ENCODE assay signal across 22 cellular contexts in the genomic region with DNA sequence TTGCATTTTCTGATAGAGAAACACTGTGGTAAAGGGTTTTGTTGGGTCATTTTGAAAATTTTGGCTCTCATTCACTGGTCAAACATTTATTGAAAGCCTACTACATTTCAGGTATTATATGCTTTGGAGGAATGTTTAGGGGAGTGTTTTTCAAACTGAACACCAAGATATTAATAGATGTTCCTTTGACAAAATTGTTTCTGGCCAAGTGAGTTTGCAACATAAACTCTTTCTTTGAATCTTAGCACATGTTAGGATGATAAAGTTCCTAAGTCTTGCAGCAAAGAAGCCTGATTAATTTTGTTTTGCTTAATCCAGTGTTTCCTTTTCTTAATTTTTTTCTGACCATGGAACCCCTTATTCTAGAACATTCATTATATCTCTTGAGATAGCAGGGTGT.
DNase-seq lines count a peak whose midpoint lies in the region; ATAC-seq, FAIRE-seq and TF ChIP-seq lines count a peak whose summit lies in the region.
"Had no signal": no experiment of that assay in that cellular context is flagged by ENCODE, and none has a peak within 500 bp of the region (broad histone marks: within the 10 kb centered on the region; RNA-seq: fewer than 3 reads in every experiment).

No MANE protein-coding gene starts in this region.

- H3K9ac ChIP-seq in astrocyte (ENCODE audit: low read length), result no peak overlapping the region

- H3K9me3 ChIP-seq in right atrium auricular region, result no peaks in the 10 kb centered on the region
- no peaks in the 10 kb centered on the region for H3K9me3 ChIP-seq in astrocyte (ENCODE audit: insufficient read depth, low read depth, low read length)
- H3K9me3 ChIP-seq in gastrocnemius medialis, result no peaks in the 10 kb centered on the region
- no peaks in the 10 kb centered on the region for H3K9me3 ChIP-seq in vagina
- H3K9me3 ChIP-seq: Caco-2 had no signal

- no peaks in the 10 kb centered on the region for H3K36me3 ChIP-seq in right atrium auricular region
- no peaks in the 10 kb centered on the region for H3K36me3 ChIP-seq in astrocyte (ENCODE audit: insufficient read depth, low read length)
- H3K36me3 ChIP-seq in gastrocnemius medialis, result no peaks in the 10 kb centered on the region
- no peaks in the 10 kb centered on the region for H3K36me3 ChIP-seq in vagina

- H3K4me3 Mint-ChIP-seq in astrocyte (ENCODE audit: unreplicated experiment), result no peak overlapping the region
- H3K4me3 Mint-ChIP-seq: CD4-positive, alpha-beta T cell had no signal

- no peak overlapping the region for H3K4me2 ChIP-seq in astrocyte (ENCODE audit: low read length)

- ATAC-seq in left ventricle myocardium superior (peak; percentile 43), gastrocnemius medialis (peak; percentile 55 to 72)
- ATAC-seq: HCT116 had no signal

- in situ Hi-C loops in gastrocnemius medialis (cut with MboI; ENCODE audit: low sequenced_read_pairs in 4 of 4), result no loop called here

- H3K9me3 Mint-ChIP-seq in astrocyte (ENCODE audit: unreplicated experiment), result no peaks in the 10 kb centered on the region
- H3K9me3 Mint-ChIP-seq: CD4-positive, alpha-beta T cell had no signal

- H2AFZ ChIP-seq in astrocyte (ENCODE audit: low read depth, low read length), result no peak overlapping the region

- intact Hi-C loops in left ventricle myocardium superior (cut with micrococcal nuclease) (no loop called here), gastrocnemius medialis (cut with DNase I; ENCODE audit: low total_unique reads) (no loop called here), vagina (cut with DNase I) (no loop called here)

- H3K4me1 ChIP-seq in right atrium auricular region, result no peaks in the 10 kb centered on the region
- H3K4me1 ChIP-seq in astrocyte (ENCODE audit: insufficient read depth, low read length), result no peaks in the 10 kb centered on the region
- H3K4me1 ChIP-seq in gastrocnemius medialis, result no peaks in the 10 kb centered on the region
- no peaks in the 10 kb centered on the region for H3K4me1 ChIP-seq in vagina
- H3K4me1 ChIP-seq: Caco-2 had no signal

- no peaks in the 10 kb centered on the region for H4K20me1 ChIP-seq in astrocyte (ENCODE audit: insufficient read depth, low read length)

- TF ChIP-seq POLR2A in gastrocnemius medialis (IDR thresholded peaks at IDR 0.05), result no peak
- TF ChIP-seq POLR2A in vagina (IDR thresholded peaks at IDR 0.05), result no peak

- H3K27me3 Mint-ChIP-seq in astrocyte (ENCODE audit: low read depth, unreplicated experiment), result no peaks in the 10 kb centered on the region

- H3K79me2 ChIP-seq in astrocyte (ENCODE audit: insufficient read depth, low read length), result no peaks in the 10 kb centered on the region

- H3K36me3 Mint-ChIP-seq in astrocyte (ENCODE audit: low read depth, unreplicated experiment), result no peaks in the 10 kb centered on the region

- H3K4me1 Mint-ChIP-seq in astrocyte (ENCODE audit: low read depth, unreplicated experiment), result peaks cover 21% of the 10 kb centered on the region

- TF ChIP-seq CTCF in right atrium auricular region (IDR thresholded peaks at IDR 0.05) (no peak), astrocyte (IDR thresholded peaks at IDR 0.05; ENCODE audit: insufficient read depth, low read depth, low read length) (no peak), gastrocnemius medialis (IDR thresholded peaks at IDR 0.05 in 4 of 5, conservative IDR thresholded peaks at IDR 0.05 in 1 of 5) (no peak), vagina (IDR thresholded peaks at IDR 0.05) (no peak)

- H3K27ac Mint-ChIP-seq in astrocyte (ENCODE audit: unreplicated experiment), result peak overlapping the region; percentile 77
- H3K27ac Mint-ChIP-seq: CD4-positive, alpha-beta T cell; HFFc6 had no signal

- DNase-seq in left ventricle myocardium superior, result no peak
- no peak for DNase-seq in right atrium auricular region (ENCODE audit: low spot score)
- no peak for DNase-seq in astrocyte (ENCODE audit: low read depth)
- no peak for DNase-seq in gastrocnemius medialis
- no peak for DNase-seq in SKM-1 treated with dmso at 0.1 percent for 144 hours (lab: John Stamatoyannopoulos, UW; ENCODE audit: unreplicated experiment)
- DNase-seq in vagina (ENCODE audit: extremely low spot score in 2 of 2), result no peak
- DNase-seq in amniotic stem cell (lab: John Stamatoyannopoulos, UW), result no peak
- DNase-seq: AML-193; Caco-2; CD4-positive, alpha-beta T cell; DMS153; DMS79; GDM1; GOT3; H7; HFFc6 had no signal

- H3K4me3 ChIP-seq in right atrium auricular region (no peak overlapping the region), astrocyte (ENCODE audit: insufficient read depth, low read depth, low read length) (no peak overlapping the region), gastrocnemius medialis (no peak overlapping the region), vagina (no peak overlapping the region)

- no peaks in the 10 kb centered on the region for H3K27me3 ChIP-seq in right atrium auricular region
- H3K27me3 ChIP-seq in astrocyte (ENCODE audit: insufficient read depth, low read length), result no peaks in the 10 kb centered on the region
- H3K27me3 ChIP-seq in gastrocnemius medialis, result no peaks in the 10 kb centered on the region
- no peaks in the 10 kb centered on the region for H3K27me3 ChIP-seq in vagina

- FAIRE-seq in astrocyte (lab: Jason Lieb, UNC), result no peak
- FAIRE-seq: A204.1, GM12892, GM18507 had no signal

- H3K27ac ChIP-seq in right atrium auricular region, result no peak overlapping the region
- H3K27ac ChIP-seq in astrocyte (ENCODE audit: low read depth, low read length), result no peak overlapping the region
- H3K27ac ChIP-seq in gastrocnemius medialis, result peak overlapping the region in 2 of 4 donors; percentile 38 to 56
- no peak overlapping the region for H3K27ac ChIP-seq in vagina
- H3K27ac ChIP-seq: C4-2B, HL-60 had no signal
